Comparison of ENCODE assay signal across 8 cellular contexts in genomic region chr6:139028658-139029469, GRCh38. TPM values are rescaled to one million over a fixed set of nuclear protein-coding genes. Genes with fewer than 3 reads are reported as not detected.
A peak's percentile ranks its signal among the peaks of the same experiment; 100 is the strongest.
DNase-seq lines count a peak whose midpoint lies in the region; ATAC-seq and TF ChIP-seq lines count a peak whose summit lies in the region.

A gene with protein sequence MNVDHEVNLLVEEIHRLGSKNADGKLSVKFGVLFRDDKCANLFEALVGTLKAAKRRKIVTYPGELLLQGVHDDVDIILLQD (plus strand): TSS chr6:139028745. CDS start chr6:139034161, 5,416 bp downstream.

- H3K9me2 ChIP-seq in SU-DHL-6 (replicated peaks; ENCODE audit: insufficient read depth, low read length), result no peaks in the 10 kb centered on the region

- peak within 1 kb of the TSS; percentile 95 for H3K4me3 ChIP-seq in H7 (ENCODE audit: insufficient read depth, low read depth, low read length)
- peak within 1 kb of the TSS; percentile 69 for H3K4me3 ChIP-seq in MG63
- peak within 1 kb of the TSS; percentile 82 for H3K4me3 ChIP-seq in SU-DHL-6 (ENCODE audit: insufficient read depth, low read length, poor library complexity, severe bottlenecking)
- H3K4me3 ChIP-seq in heart left ventricle, result peak within 1 kb of the TSS; percentile 68 to 98 (median 93)

- H3K9ac ChIP-seq in SU-DHL-6 (ENCODE audit: low read length), result peak within 1 kb of the TSS; percentile 71

- no peaks in the 10 kb centered on the region; the same call in 1 of the 2 replicates for H4K20me1 ChIP-seq in SU-DHL-6 (ENCODE audit: low read depth, low read length)

- peaks cover 34% of the 10 kb centered on the region for H3F3A ChIP-seq in SU-DHL-6 (ENCODE audit: insufficient read depth)

- TF ChIP-seq CTCF in SU-DHL-6 (IDR thresholded peaks at IDR 0.05; ENCODE audit: insufficient read depth, low read length, poor library complexity, severe bottlenecking), result no peak
- no peak for TF ChIP-seq CTCF in heart left ventricle (IDR thresholded peaks at IDR 0.05)

- intact Hi-C loops in heart left ventricle (cut with DNase I), result loop anchor here in 1 of 10 donors (5.0 kb wide), 1 partner anchor 78 kb away; no protein-coding TSS in a partner anchor
- intact Hi-C loops in posterior vena cava (cut with DNase I), result no loop called here

- H3K27me3 ChIP-seq in H7 (ENCODE audit: control insufficient read depth, insufficient read depth, low read length) (no peaks in the 10 kb centered on the region), MG63 (no peaks in the 10 kb centered on the region), SU-DHL-6 (ENCODE audit: low read length) (no peaks in the 10 kb centered on the region), heart left ventricle (no peaks in the 10 kb centered on the region)

- H3K9me3 ChIP-seq in MG63 (no peaks in the 10 kb centered on the region), SU-DHL-6 (ENCODE audit: insufficient read depth, low read length) (no peaks in the 10 kb centered on the region), heart left ventricle (no peaks in the 10 kb centered on the region)

- DNase-seq in GDM1 (lab: John Stamatoyannopoulos, UW), result peak; percentile 84
- peak; percentile 88 for DNase-seq in H7
- peak; percentile 67 for DNase-seq in MG63
- peak; percentile 77 for DNase-seq in activated naive CD8-positive, alpha-beta T cell treated with anti-CD3 and anti-CD28 coated beads, Interleukin-2, amount 50 U/mL, for 16 hours (ENCODE audit: low read depth, low spot score)
- peak; percentile 58 to 78 (median 66) for DNase-seq in heart left ventricle
- DNase-seq in posterior vena cava (ENCODE audit: low spot score), result peak; percentile 87
- peak; percentile 73 for DNase-seq in ureter (ENCODE audit: low spot score)

- H3K36me3 ChIP-seq in H7 (replicated peaks; ENCODE audit: control insufficient read depth, insufficient read depth, low read length), result no peaks in the 10 kb centered on the region
- no peaks in the 10 kb centered on the region for H3K36me3 ChIP-seq in MG63
- H3K36me3 ChIP-seq in SU-DHL-6 (ENCODE audit: low read length), result no peaks in the 10 kb centered on the region
- H3K36me3 ChIP-seq in heart left ventricle, result no peaks in the 10 kb centered on the region

- H3K27ac ChIP-seq in SU-DHL-6 (ENCODE audit: low read depth, low read length) (no peak within 1 kb of the TSS), heart left ventricle (peak within 1 kb of the TSS; percentile 11 to 97 (median 88))

- WGBS in heart left ventricle, 4 donors, result 0% methylated on average over 39 to 77 of the region's 77 CpGs

- ATAC-seq in heart left ventricle, result peak; percentile 47 to 79 (median 76)

- no peaks in the 10 kb centered on the region for H3K79me2 ChIP-seq in SU-DHL-6 (ENCODE audit: insufficient read depth, low read length)

- peak within 1 kb of the TSS; percentile 99 for H2AFZ ChIP-seq in SU-DHL-6 (ENCODE audit: low read depth, low read length, severe bottlenecking)

- peak within 1 kb of the TSS; percentile 90 for H3K4me2 ChIP-seq in SU-DHL-6 (ENCODE audit: low read depth, low read length, poor library complexity, severe bottlenecking)

- peaks cover 0 to 46% (median 10%) of the 10 kb centered on the region in 12 donors for H3K4me1 ChIP-seq in heart left ventricle

- no peak for TF ChIP-seq POLR2A in heart left ventricle (IDR thresholded peaks at IDR 0.05)

RNA-seq across cellular contexts. Expression of the gene that starts here (rescaled TPM):
- 108 and 111 TPM in 2 replicates for total RNA-seq in H7 (2014; rRNA removed; shearing (Covaris generic))
- 25.9 and 38.0 TPM in 2 replicates for total RNA-seq in MG63 (2014; rRNA removed; shearing (Covaris generic); ENCODE audit: low replicate concordance)
- total RNA-seq in heart left ventricle, result 10 to 100 TPM in 1 of 9 donors, 1 to 10 TPM in 8; 3.2 to 26.3 (median 7.6) TPM
- 10 to 100 TPM in 1 of 2 donors, 1 to 10 TPM in 1; 8.5 to 24.4 TPM for polyA plus RNA-seq in heart left ventricle
- 10 to 100 TPM; 15.0 to 16.2 TPM for total RNA-seq in posterior vena cava
- total RNA-seq in ureter, result 42.1 TPM
